In genomic region chr15:67840747-67841634, GRCh38 we compare ENCODE assay signal across 8 cellular contexts. TPM values are rescaled to one million over a fixed set of nuclear protein-coding genes. Genes with fewer than 3 reads are reported as not detected.
DNase-seq lines count a peak whose midpoint lies in the region; ATAC-seq and TF ChIP-seq lines count a peak whose summit lies in the region.

No MANE protein-coding gene starts in this region.

- H3K27me3 Mint-ChIP-seq in IgD-negative memory B cell (peaks cover 6% of the 10 kb centered on the region), activated B cell treated with CpG ODN at 0.5 μM for 24 hours (peaks cover 10% of the 10 kb centered on the region)

- CTCF ChIA-PET in activated B cell treated with CpG ODN at 0.5 μM for 24 hours (lab: Charles Lee), result interaction anchor here (1.0 to 1.5 kb wide), 3 partner anchors 22 to 314 kb away, joined by 4 to 8 read pairs (median 5); no protein-coding TSS in a partner anchor

- peak overlapping the region; percentile 81 for H3K27ac ChIP-seq in DOHH2 (ENCODE audit: low read depth, low read length)
- H3K27ac ChIP-seq in ovary, result peak overlapping the region; percentile 95 to 99

- H3K9me3 Mint-ChIP-seq in IgD-negative memory B cell (peaks cover 0 to 4% (median 0%) of the 10 kb centered on the region in 3 donors), activated B cell treated with CpG ODN at 0.5 μM for 24 hours (no peaks in the 10 kb centered on the region)

- no peak for DNase-seq in activated B cell treated with CpG ODN at 0.5 μM for 24 hours
- DNase-seq in germinal center (ENCODE audit: low spot score), result peak; percentile 62
- DNase-seq in ovary, result peak in 2 of 5 donors; percentile 35 to 42

- H3K79me2 ChIP-seq in DOHH2 (ENCODE audit: control insufficient read depth, low read length), result no peaks in the 10 kb centered on the region

- peaks cover 11% of the 10 kb centered on the region; the same call in 1 of the 2 replicates for H3F3A ChIP-seq in DOHH2 (ENCODE audit: control insufficient read depth, insufficient read depth)

- no peak for TF ChIP-seq POLR2A in ovary (IDR thresholded peaks at IDR 0.05)

- no peaks in the 10 kb centered on the region for H3K9me2 ChIP-seq in DOHH2 (replicated peaks; ENCODE audit: control insufficient read depth, low read length)

- peak overlapping the region; percentile 92 for H3K4me2 ChIP-seq in DOHH2 (ENCODE audit: low read length)

- H3K9me3 ChIP-seq in DOHH2 (ENCODE audit: control insufficient read depth, insufficient read depth, low read length), result no peaks in the 10 kb centered on the region
- no peaks in the 10 kb centered on the region for H3K9me3 ChIP-seq in ovary

- H3K27me3 ChIP-seq in DOHH2 (ENCODE audit: control insufficient read depth, low read length) (peaks cover 2% of the 10 kb centered on the region), ovary (no peaks in the 10 kb centered on the region)

- ATAC-seq in activated B cell treated with CpG ODN at 0.5 μM for 24 hours (ENCODE audit: low read depth) (no peak), HG03439 (IDR thresholded peaks at IDR 0.05; ENCODE audit: unreplicated experiment) (no peak), GM21526 (IDR thresholded peaks at IDR 0.05; ENCODE audit: low FRiP score, unreplicated experiment) (no peak), GM21423 (IDR thresholded peaks at IDR 0.05; ENCODE audit: unreplicated experiment) (no peak)

- H4K20me1 ChIP-seq in DOHH2 (ENCODE audit: control insufficient read depth, insufficient read depth, low read depth, low read length), result no peaks in the 10 kb centered on the region

- POLR2A ChIA-PET in activated B cell treated with CpG ODN at 0.5 μM for 24 hours (lab: Charles Lee), result interaction anchor here (0.6 to 1.9 kb wide), 13 partner anchors 8 to 1055 kb away, joined by 3 to 16 read pairs (median 4); partner anchors contain the start of genes CLN6, FEM1B and PIAS1

- H3K36me3 Mint-ChIP-seq in IgD-negative memory B cell, result peaks cover 2% of the 10 kb centered on the region
- peaks cover 10% of the 10 kb centered on the region for H3K36me3 Mint-ChIP-seq in activated B cell treated with CpG ODN at 0.5 μM for 24 hours (ENCODE audit: low read depth)

- H3K4me3 Mint-ChIP-seq in IgD-negative memory B cell, result peak overlapping the region; percentile 88 to 98 (median 95)
- H3K4me3 Mint-ChIP-seq in activated B cell treated with CpG ODN at 0.5 μM for 24 hours, result peak overlapping the region; percentile 95

- intact Hi-C loops in activated B cell treated with CpG ODN at 0.5 μM for 24 hours (cut with micrococcal nuclease), result loop anchor here (1.0 to 2.0 kb wide), 7 partner anchors 22 to 436 kb away; partner anchors contain the start of genes C15orf61, CLN6, FEM1B and MAP2K5
- intact Hi-C loops in ovary (cut with DNase I), result no loop called here

- H3K36me3 ChIP-seq in DOHH2 (ENCODE audit: control insufficient read depth, low read length) (peaks cover 2% of the 10 kb centered on the region; the same call in 1 of the 2 replicates), ovary (no peaks in the 10 kb centered on the region)

- no peak for TF ChIP-seq EP300 in ovary (IDR thresholded peaks at IDR 0.05)

- TF ChIP-seq CTCF in DOHH2 (IDR thresholded peaks at IDR 0.05; ENCODE audit: low read depth, low read length, poor library complexity, severe bottlenecking) (no peak), activated B cell treated with CpG ODN at 0.5 μM for 24 hours (IDR thresholded peaks at IDR 0.05) (no peak), ovary (IDR thresholded peaks at IDR 0.05) (no peak)

- 25 to 29% (median 25%) methylated on average over 20 of the region's 20 CpGs for WGBS in ovary, 3 donors

- H3K27ac Mint-ChIP-seq in IgD-negative memory B cell (peak overlapping the region; percentile 98 to 100 (median 99)), activated B cell treated with CpG ODN at 0.5 μM for 24 hours (peak overlapping the region; percentile 93)

- H3K4me3 ChIP-seq in DOHH2 (ENCODE audit: low read length), result peak overlapping the region; percentile 95
- H3K4me3 ChIP-seq in ovary, result peak overlapping the region; percentile 80

- peaks cover 37% of the 10 kb centered on the region for H3K4me1 ChIP-seq in DOHH2 (ENCODE audit: control insufficient read depth, low read length)
- peaks cover 16% of the 10 kb centered on the region for H3K4me1 ChIP-seq in ovary (ENCODE audit: insufficient read depth)

- H3K4me1 Mint-ChIP-seq in IgD-negative memory B cell (peaks cover 12 to 27% (median 22%) of the 10 kb centered on the region in 3 donors), activated B cell treated with CpG ODN at 0.5 μM for 24 hours (peaks cover 32% of the 10 kb centered on the region)

RNA-seq across cellular contexts. Expression of gene RNU6-1, which starts 1.1 kb away (rescaled TPM):
- polyA plus RNA-seq in IgD-negative memory B cell, result not detected
- not detected in 2 replicates for total RNA-seq in activated B cell treated with CpG ODN at 0.5 μM for 24 hours
- total RNA-seq in ovary, result not detected
- not detected for polyA plus RNA-seq in ovary

RNA-seq across cellular contexts. Expression of gene SKOR1, which starts 15.7 kb away (rescaled TPM):
- polyA plus RNA-seq in IgD-negative memory B cell (not detected), ovary (under 1 TPM; 0.05 to 0.67 TPM)
- total RNA-seq in activated B cell treated with CpG ODN at 0.5 μM for 24 hours (0.53 and 0.64 TPM in 2 replicates), ovary (1 to 10 TPM in 2 of 7 donors, under 1 TPM in 5; 0.34 to 1.2 (median 0.92) TPM)
